ENCODE assay signal across 20 cellular contexts in genomic region chr21:46220847-46221246, GRCh38.
"Had no signal": no experiment of that assay in that cellular context is flagged by ENCODE, and none has a peak within 500 bp of the region (broad histone marks: within the 10 kb centered on the region; RNA-seq: fewer than 3 reads in every experiment).

No MANE protein-coding gene starts in this region.

- H3K4me3 ChIP-seq: esophagus muscularis mucosa, gastroesophageal sphincter, left lung, lower lobe of right lung, mucosa of descending colon, skin epidermis, stomach, thyroid gland, upper lobe of left lung, uterus had no signal

- H3K9me3 Mint-ChIP-seq: naive thymus-derived CD8-positive, alpha-beta T cell had no signal

- H3K4me3 Mint-ChIP-seq: naive thymus-derived CD8-positive, alpha-beta T cell; stimulated activated memory B cell treated with anti-CD40 and anti-IgM and Interleukin-4, amounts not matched to agents 10 μg/mL and 1 μg/mL and 100 μg/mL, for 72 hours had no signal

- H3K27me3 ChIP-seq: dorsolateral prefrontal cortex, esophagus muscularis mucosa, gastroesophageal sphincter, left lung, neutrophil, stomach, thyroid gland, upper lobe of left lung, uterus had no signal

- DNase-seq: cortex of kidney; effector memory CD4-positive, alpha-beta T cell; glutamatergic neuron; left lung; lower lobe of right lung; mucosa of descending colon; naive thymus-derived CD8-positive, alpha-beta T cell; stimulated activated CD4-positive, alpha-beta T cell treated with anti-CD3 and anti-CD28 coated beads, Interleukin-2, amount 100 ng/mL, for 48 hours; stimulated activated CD8-positive, alpha-beta memory T cell treated with anti-CD3 and anti-CD28 coated beads, Interleukin-4, amount 100 ng/mL, for 48 hours; stomach; thyroid gland; upper lobe of left lung had no signal

- H3K36me3 ChIP-seq: neutrophil, uterus had no signal

- H3K27me3 Mint-ChIP-seq: naive thymus-derived CD8-positive, alpha-beta T cell; stimulated activated memory B cell treated with anti-CD40 and anti-IgM and Interleukin-4, amounts not matched to agents 10 μg/mL and 1 μg/mL and 100 μg/mL, for 72 hours had no signal

- H3K27ac Mint-ChIP-seq: stimulated activated memory B cell treated with anti-CD40 and anti-IgM and Interleukin-4, amounts not matched to agents 10 μg/mL and 1 μg/mL and 100 μg/mL, for 72 hours had no signal

- H3K4me1 ChIP-seq: thyroid gland, uterus had no signal

- H3K27ac ChIP-seq: epithelial cell of prostate, esophagus muscularis mucosa, gastroesophageal sphincter, left lung, lower lobe of right lung, neutrophil, skin epidermis, stomach, thyroid gland, uterus had no signal

- H3K9me3 ChIP-seq: esophagus muscularis mucosa, gastroesophageal sphincter, left lung, lower lobe of right lung, mucosa of descending colon, neutrophil, stomach, thyroid gland, upper lobe of left lung, uterus had no signal
